8 cellular contexts compared by ENCODE assay signal in the genomic region with DNA sequence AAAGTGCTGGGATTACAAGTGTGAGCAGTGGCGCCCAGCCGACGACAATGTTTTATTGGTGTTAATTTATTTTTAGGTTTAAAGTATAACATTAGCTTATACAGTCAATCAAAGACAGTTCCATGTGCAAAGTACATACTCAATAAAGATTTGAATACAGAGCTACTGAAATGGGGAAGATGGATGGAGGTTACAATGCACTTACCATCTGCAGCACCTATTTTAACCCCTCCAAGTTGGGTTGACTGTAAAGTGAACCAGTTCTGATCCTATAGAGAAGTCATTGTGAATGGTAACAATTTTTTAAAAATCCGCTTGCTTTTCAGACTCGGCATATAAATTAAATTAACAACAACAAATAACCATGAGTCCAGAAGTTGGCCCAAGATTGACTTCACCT. TPM values are rescaled to one million over a fixed set of nuclear protein-coding genes. Genes with fewer than 3 reads are reported as not detected.
DNase-seq lines count a peak whose midpoint lies in the region; ATAC-seq and TF ChIP-seq lines count a peak whose summit lies in the region.

No MANE protein-coding gene starts in this region.

- no peak for TF ChIP-seq CTCF in GM12865 (IDR thresholded peaks at IDR 0.05; ENCODE audit: insufficient read depth, low read depth, low read length, missing control alignments)
- no peak for TF ChIP-seq CTCF in fibroblast of pulmonary artery (IDR thresholded peaks at IDR 0.05; ENCODE audit: low read length, missing control alignments)
- TF ChIP-seq CTCF in sigmoid colon (IDR thresholded peaks at IDR 0.05), result no peak

- no peaks in the 10 kb centered on the region for H3K9me3 ChIP-seq in SK-N-MC (ENCODE audit: low read depth, low read length)
- H3K9me3 ChIP-seq in sigmoid colon, result no peaks in the 10 kb centered on the region

- no peak overlapping the region for H3K27ac ChIP-seq in SK-N-MC
- peak overlapping the region; percentile 97 to 99 (median 98) for H3K27ac ChIP-seq in sigmoid colon

- TF ChIP-seq EP300 in sigmoid colon (IDR thresholded peaks at IDR 0.05), result no peak

- no peak for TF ChIP-seq POLR2A in sigmoid colon (IDR thresholded peaks at IDR 0.05)

- H3K4me1 ChIP-seq in sigmoid colon, result peaks cover 0 to 42% (median 35%) of the 10 kb centered on the region in 4 donors

- WGBS in sigmoid colon, 2 donors, result 26 to 57% methylated on average over 5 of the region's 5 CpGs

- H3K27me3 ChIP-seq in sigmoid colon, result no peaks in the 10 kb centered on the region

- H3K4me3 ChIP-seq in GM12865 (ENCODE audit: low read depth, low read length), result peak overlapping the region; percentile 63
- H3K4me3 ChIP-seq in SK-N-MC, result peak overlapping the region; percentile 78
- peak overlapping the region; percentile 48 for H3K4me3 ChIP-seq in fibroblast of pulmonary artery (replicated peaks; ENCODE audit: low read depth, low read length)
- peak overlapping the region; percentile 29 to 100 (median 95) for H3K4me3 ChIP-seq in sigmoid colon

- no peak for ATAC-seq in HG03571 (IDR thresholded peaks at IDR 0.05; ENCODE audit: unreplicated experiment)

- H3K36me3 ChIP-seq in SK-N-MC (ENCODE audit: insufficient read depth, low read length) (no peaks in the 10 kb centered on the region), sigmoid colon (no peaks in the 10 kb centered on the region)

- peak overlapping the region; percentile 73 for H3K9ac ChIP-seq in SK-N-MC (ENCODE audit: insufficient read length)

- intact Hi-C loops in sigmoid colon (cut with DNase I), result loop anchor here (2.0 kb wide), 1 partner anchor 46 kb away; the partner anchor contains the start of genes CENPT and NUTF2

- no peak for DNase-seq in GM12865 (ENCODE audit: low read depth)
- no peak for DNase-seq in SK-N-MC (ENCODE audit: low read depth, low spot score)
- DNase-seq in fibroblast of pulmonary artery (ENCODE audit: low read depth), result no peak
- no peak for DNase-seq in sigmoid colon
- DNase-seq in pons (ENCODE audit: low spot score), result no peak
- DNase-seq in kidney tubule cell (ENCODE audit: low spot score), result no peak
- no peak for DNase-seq in germinal center (ENCODE audit: low spot score)

RNA-seq across cellular contexts. Expression of gene PSKH1, which starts 0.7 kb away (rescaled TPM):
- 10 to 100 TPM; 13.9 to 20.8 (median 17.2) TPM for total RNA-seq in sigmoid colon
- polyA plus RNA-seq in sigmoid colon, result 10 to 100 TPM; 22.2 to 29.2 (median 26.8) TPM

RNA-seq across cellular contexts. Expression of gene NRN1L, which starts 7.7 kb away (rescaled TPM):
- total RNA-seq in sigmoid colon, result not detected
- 1 to 10 TPM in 1 of 3 donors, not detected in 2; 1.1 TPM for polyA plus RNA-seq in sigmoid colon

RNA-seq across cellular contexts. Expression of gene EDC4, which starts 19.5 kb away (rescaled TPM):
- total RNA-seq in sigmoid colon, result 10 to 100 TPM; 24.5 to 42.4 (median 32.2) TPM
- 10 to 100 TPM; 28.8 to 48.9 (median 42.3) TPM for polyA plus RNA-seq in sigmoid colon

RNA-seq across cellular contexts. Expression of gene CTRL, which starts 39.3 kb away (rescaled TPM):
- total RNA-seq in sigmoid colon, result 1 to 10 TPM in 1 of 4 donors, under 1 TPM in 2, not detected in 1; 0.71 to 1.7 (median 0.82) TPM
- polyA plus RNA-seq in sigmoid colon, result 1 to 10 TPM in 1 of 3 donors, not detected in 2; 2.1 TPM

RNA-seq across cellular contexts. Expression of gene PSMB10, which starts 44.3 kb away (rescaled TPM):
- 10 to 100 TPM; 37.1 to 61.0 (median 42.5) TPM for total RNA-seq in sigmoid colon
- 100 to 1,000 TPM; 170 to 200 (median 183) TPM for polyA plus RNA-seq in sigmoid colon
